Comparison of ENCODE assay signal across 24 cellular contexts in the genomic region with DNA sequence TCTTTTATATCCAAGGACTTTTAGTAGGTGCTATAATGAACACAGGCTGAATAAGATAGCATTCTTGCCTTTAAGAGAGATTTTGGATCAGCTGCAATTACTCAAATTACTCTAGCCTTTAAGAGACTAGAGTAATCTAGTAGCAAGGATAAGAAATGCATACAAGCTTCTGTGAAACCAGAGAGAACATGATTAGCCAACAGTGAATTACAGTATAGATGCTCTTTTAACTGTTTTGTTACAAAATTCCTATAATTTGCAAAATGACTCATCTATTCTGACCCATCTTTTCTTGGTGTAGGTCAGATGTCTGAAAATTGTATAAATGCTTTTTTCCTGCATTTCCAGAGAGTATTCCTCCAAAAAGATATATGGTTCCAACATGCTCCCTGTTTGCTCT.
DNase-seq lines count a peak whose midpoint lies in the region; ATAC-seq and TF ChIP-seq lines count a peak whose summit lies in the region.
"Had no signal": no experiment of that assay in that cellular context is flagged by ENCODE, and none has a peak within 500 bp of the region (broad histone marks: within the 10 kb centered on the region; RNA-seq: fewer than 3 reads in every experiment).

No MANE protein-coding gene starts in this region.

- H3K27ac ChIP-seq in IMR-90 (ENCODE audit: insufficient read depth, low read length) (no peak overlapping the region), neutrophil (peak overlapping the region; percentile 46)
- H3K27ac ChIP-seq: BLaER1 treated with 17β-estradiol and CSF1 and Interleukin-3, amounts not matched to agents 10 nM and 100 nM; KMS-11; SJSA1 had no signal

- intact Hi-C loops in IMR-90 (cut with micrococcal nuclease): no loop called here

- H3K9me3 ChIP-seq in IMR-90 (ENCODE audit: control insufficient read depth, insufficient read depth, low read length): no peaks in the 10 kb centered on the region
- H3K9me3 ChIP-seq in neutrophil: no peaks in the 10 kb centered on the region
- no peaks in the 10 kb centered on the region for H3K9me3 ChIP-seq in T-helper 17 cell (ENCODE audit: control insufficient read depth, low read length, poor library complexity, severe bottlenecking)
- H3K9me3 ChIP-seq: SJSA1 had no signal

- TF ChIP-seq CTCF in IMR-90 (conservative IDR thresholded peaks at IDR 0.05; ENCODE audit: low read depth, low read length) (no peak), neutrophil (IDR thresholded peaks at IDR 0.05) (no peak)

- no peaks in the 10 kb centered on the region for H4K20me1 ChIP-seq in IMR-90 (ENCODE audit: insufficient read depth, low read length)
- H4K20me1 ChIP-seq: BLaER1 treated with 17β-estradiol and CSF1 and Interleukin-3, amounts not matched to agents 10 nM and 100 nM had no signal

- peaks cover 7% of the 10 kb centered on the region for H3K36me3 ChIP-seq in IMR-90 (ENCODE audit: control insufficient read depth, insufficient read depth, low read length)
- H3K36me3 ChIP-seq in neutrophil: peaks cover 52% of the 10 kb centered on the region

- H3K27me3 ChIP-seq in IMR-90 (ENCODE audit: control insufficient read depth, insufficient read depth, low read length) (no peaks in the 10 kb centered on the region), neutrophil (no peaks in the 10 kb centered on the region)
- H3K27me3 ChIP-seq: BLaER1 treated with 17β-estradiol and CSF1 and Interleukin-3, amounts not matched to agents 10 nM and 100 nM; SJSA1 had no signal

- H3K4me3 Mint-ChIP-seq in T-helper 17 cell: no peak overlapping the region
- H3K4me3 Mint-ChIP-seq: CD4-positive, alpha-beta memory T cell; GM23338; H9; HFFc6 had no signal

- H4K8ac ChIP-seq in IMR-90 (ENCODE audit: low read depth in 2 of 2, low read length in 2 of 2): no peak overlapping the region

- H2BK5ac ChIP-seq in IMR-90 (ENCODE audit: low read depth, low read length, poor library complexity, severe bottlenecking): no peak overlapping the region

- BruUV-seq in IMR-90 (replicated peaks; lab: Mats Ljungman, UMichigan): no TSS peak

- H3K23ac ChIP-seq in IMR-90 (ENCODE audit: low read depth, low read length): no peak overlapping the region

- no peaks in the 10 kb centered on the region for H3K27me3 Mint-ChIP-seq in T-helper 17 cell
- H3K27me3 Mint-ChIP-seq: CD4-positive, alpha-beta memory T cell had no signal

- H2AK5ac ChIP-seq in IMR-90 (ENCODE audit: low read depth, low read length): no peak overlapping the region

- no peak overlapping the region for H2BK20ac ChIP-seq in IMR-90 (ENCODE audit: low read depth, low read length)

- no peak overlapping the region for H2AFZ ChIP-seq in IMR-90 (replicated peaks; ENCODE audit: low read length, poor library complexity)
- H2AFZ ChIP-seq: GM23338 had no signal

- no peak overlapping the region for H3K18ac ChIP-seq in IMR-90 (ENCODE audit: low read depth, low read length)

- H3K4me2 ChIP-seq in IMR-90 (ENCODE audit: low read depth, low read length): no peak overlapping the region
- H3K4me2 ChIP-seq: BLaER1 treated with 17β-estradiol and CSF1 and Interleukin-3, amounts not matched to agents 10 nM and 100 nM; GM23338; KMS-11 had no signal

- no peak overlapping the region for H4K91ac ChIP-seq in IMR-90 (ENCODE audit: insufficient read depth, low read depth, low read length)

- no peak overlapping the region for H3K27ac Mint-ChIP-seq in T-helper 17 cell
- H3K27ac Mint-ChIP-seq: CD4-positive, alpha-beta memory T cell; GM23338; H9; HFFc6 had no signal

- peaks cover 21% of the 10 kb centered on the region for H3K36me3 Mint-ChIP-seq in T-helper 17 cell (ENCODE audit: low read depth)

- in situ Hi-C loops in IMR-90 (cut with MboI; ENCODE audit: low sequenced_read_pairs): no loop called here

- ATAC-seq in IMR-90 (ENCODE audit: low read depth) (peak; percentile 80), T-helper 17 cell (no peak)
- ATAC-seq: GM23338 had no signal

- no peak overlapping the region for H3K56ac ChIP-seq in IMR-90 (ENCODE audit: extremely low read depth, insufficient read depth, low read length)

- no peak overlapping the region for H2BK15ac ChIP-seq in IMR-90 (ENCODE audit: low read depth, low read length)

- no peak for TF ChIP-seq POLR2A in IMR-90 (IDR thresholded peaks at IDR 0.05; ENCODE audit: low read depth, low read length)

- dilution Hi-C loops in IMR-90 (cut with HindIII; ENCODE audit: low sequenced_read_pairs, unreplicated experiment): no loop called here

- TF ChIP-seq RAD21 in IMR-90 (IDR thresholded peaks at IDR 0.05; ENCODE audit: low read length): no peak

- H3K4me1 Mint-ChIP-seq in T-helper 17 cell: peaks cover 2% of the 10 kb centered on the region
- H3K4me1 Mint-ChIP-seq: CD4-positive, alpha-beta memory T cell; GM23338; H9 had no signal

- no peak overlapping the region for H2AK9ac ChIP-seq in IMR-90 (replicated peaks; ENCODE audit: low read depth, low read length, poor library complexity)

- CTCF ChIA-PET in IMR-90 (lab: Yijun Ruan, JAX): interaction anchor here (0.7 kb wide), 1 partner anchor 1832 kb away, joined by 3 read pairs; no protein-coding TSS in a partner anchor

- H3K79me1 ChIP-seq in IMR-90 (ENCODE audit: low read depth in 1 of 2, low read length in 2 of 2): no peaks in the 10 kb centered on the region

- no peaks in the 10 kb centered on the region for H3K4me1 ChIP-seq in IMR-90 (ENCODE audit: control insufficient read depth, insufficient read depth, low read length)
- peaks cover 0 to 4% of the 10 kb centered on the region in 2 experiments for H3K4me1 ChIP-seq in neutrophil (ENCODE audit: control insufficient read depth in 1 of 2, insufficient read depth in 1 of 2, low read depth in 1 of 2, low read length in 1 of 2)
- H3K4me1 ChIP-seq: BLaER1 treated with 17β-estradiol and CSF1 and Interleukin-3, amounts not matched to agents 10 nM and 100 nM; SJSA1 had no signal

- peaks cover 5% of the 10 kb centered on the region; the same call in 1 of the 2 replicates for H3K9me1 ChIP-seq in IMR-90 (ENCODE audit: insufficient read depth, low read length)

- no peak overlapping the region for H3K14ac ChIP-seq in IMR-90 (replicated peaks; ENCODE audit: low read depth, low read length)

- H3K4me3 ChIP-seq in IMR-90 (ENCODE audit: insufficient read depth, low read depth, low read length): no peak overlapping the region
- no peak overlapping the region for H3K4me3 ChIP-seq in neutrophil (ENCODE audit: low read depth in 1 of 2, low read length in 1 of 2)
- H3K4me3 ChIP-seq: BLaER1 treated with 17β-estradiol and CSF1 and Interleukin-3, amounts not matched to agents 10 nM and 100 nM; GM23338; SJSA1 had no signal

- DNase-seq in EH (ENCODE audit: low read depth) (peak; percentile 20), IMR-90 (peak; percentile 52), fibroblast of gingiva (ENCODE audit: low read depth) (peak; percentile 35), T-helper 17 cell (no peak), NCI-H1092 treated with DMSO at 0.1 percent for 48 hours (lab: John Stamatoyannopoulos, UW) (no peak), KG1 (lab: John Stamatoyannopoulos, UW) (no peak)
- DNase-seq: CD4-positive, alpha-beta memory T cell; COR-L47; DMS79; GF-D8; H9; HFFc6; NCI-H2029; NCI-H446; NCI-H526; NCI-H82; NK-92 treated with Interleukin-12 subunit alpha and Interleukin-12 subunit beta, amount 100 ng/mL, for 24 hours; Right ventricle myocardium superior; RPMI8226 had no signal

- POLR2A ChIA-PET in IMR-90 (lab: Charles Lee; ENCODE audit: unreplicated experiment): no interaction called here

- H3K9ac ChIP-seq in IMR-90 (ENCODE audit: low read depth, low read length): no peak overlapping the region
- H3K9ac ChIP-seq: BLaER1 treated with 17β-estradiol and CSF1 and Interleukin-3, amounts not matched to agents 10 nM and 100 nM; KMS-11 had no signal

- H3K4ac ChIP-seq in IMR-90 (ENCODE audit: low read depth, low read length): no peak overlapping the region

- H4K5ac ChIP-seq in IMR-90 (ENCODE audit: low read depth, low read length): no peak overlapping the region

- H2BK120ac ChIP-seq in IMR-90 (ENCODE audit: low read depth, low read length): no peak overlapping the region

TF ChIP-seq in IMR-90, 13 proteins besides CTCF, POLR2A, EP300 and RAD21:
- TF ChIP-seq SMC3 (IDR thresholded peaks at IDR 0.05; ENCODE audit: low read depth, low read length): no peak
- no peak for TF ChIP-seq MXI1 (IDR thresholded peaks at IDR 0.05; ENCODE audit: borderline replicate concordance, low read depth, low read length)
- TF ChIP-seq, protein P1, sequence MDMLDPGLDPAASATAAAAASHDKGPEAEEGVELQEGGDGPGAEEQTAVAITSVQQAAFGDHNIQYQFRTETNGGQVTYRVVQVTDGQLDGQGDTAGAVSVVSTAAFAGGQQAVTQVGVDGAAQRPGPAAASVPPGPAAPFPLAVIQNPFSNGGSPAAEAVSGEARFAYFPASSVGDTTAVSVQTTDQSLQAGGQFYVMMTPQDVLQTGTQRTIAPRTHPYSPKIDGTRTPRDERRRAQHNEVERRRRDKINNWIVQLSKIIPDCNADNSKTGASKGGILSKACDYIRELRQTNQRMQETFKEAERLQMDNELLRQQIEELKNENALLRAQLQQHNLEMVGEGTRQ (IDR thresholded peaks at IDR 0.05; ENCODE audit: low read depth, low read length): no peak
- no peak for TF ChIP-seq NFE2L2 (IDR thresholded peaks at IDR 0.05; ENCODE audit: low read depth, low read length)
- TF ChIP-seq BHLHE40 (IDR thresholded peaks at IDR 0.05; ENCODE audit: low read depth, low read length): no peak
- no peak for TF ChIP-seq MAZ (IDR thresholded peaks at IDR 0.05; ENCODE audit: borderline replicate concordance, low read depth, low read length)
- no peak for TF ChIP-seq ELK1 (IDR thresholded peaks at IDR 0.05; ENCODE audit: borderline replicate concordance, low read depth, low read length)
- no peak for TF ChIP-seq RCOR1 (IDR thresholded peaks at IDR 0.05; ENCODE audit: insufficient replicate concordance, low read length)
- no peak for TF ChIP-seq CHD1 (IDR thresholded peaks at IDR 0.05; ENCODE audit: low read depth, low read length)
- TF ChIP-seq CEBPB (IDR thresholded peaks at IDR 0.05; ENCODE audit: low read depth, low read length): no peak
- TF ChIP-seq FOS (IDR thresholded peaks at IDR 0.05; ENCODE audit: low read depth, low read length): no peak
- no peak for TF ChIP-seq MAFK (IDR thresholded peaks at IDR 0.05; ENCODE audit: low read depth, low read length)
- no peak for TF ChIP-seq RFX5 (IDR thresholded peaks at IDR 0.05; ENCODE audit: low read depth, low read length)
TF ChIP-seq in IMR-90: peak in this region for 0.

Comparison
In these comparisons a context has a peak if more than half of its experiments do, and no peak if none do; other contexts are left out.
1. DNase-seq: peak in EH (single experiment), IMR-90 (single experiment) and fibroblast of gingiva (single experiment); none in T-helper 17 cell (0 of 3), NCI-H1092 treated with DMSO at 0.1 percent for 48 hours (single experiment) and KG1 (single experiment).